16 cellular contexts compared by ENCODE assay signal in the genomic region with DNA sequence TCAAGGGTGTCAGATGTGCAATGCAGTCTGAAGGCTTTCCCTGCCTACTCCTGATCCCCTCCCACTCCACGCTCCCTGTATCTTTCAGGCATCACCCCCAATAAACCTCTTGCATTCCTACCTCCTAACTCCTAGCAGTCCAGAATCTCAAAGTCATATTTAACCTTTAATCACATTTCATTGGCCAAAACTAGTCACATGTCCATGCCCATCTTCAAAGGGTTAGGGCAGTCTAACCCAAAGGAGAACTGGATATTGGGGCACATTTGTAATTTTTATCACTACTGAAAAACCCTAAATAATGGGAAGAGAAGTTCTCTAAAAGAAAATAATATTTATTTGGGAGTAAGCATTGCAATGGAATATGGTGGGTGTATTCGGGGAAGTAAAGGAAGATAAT. TPM values are rescaled to one million over a fixed set of nuclear protein-coding genes. Genes with fewer than 3 reads are reported as not detected.
A peak's percentile ranks its signal among the peaks of the same experiment; 100 is the strongest.
DNase-seq lines count a peak whose midpoint lies in the region; ATAC-seq, FAIRE-seq and TF ChIP-seq lines count a peak whose summit lies in the region.
"Had no signal": no experiment of that assay in that cellular context is flagged by ENCODE, and none has a peak within 500 bp of the region (broad histone marks: within the 10 kb centered on the region; RNA-seq: fewer than 3 reads in every experiment).

No MANE protein-coding gene starts in this region.

- dilution Hi-C loops in IMR-90 (cut with HindIII; ENCODE audit: low sequenced_read_pairs, unreplicated experiment) = no loop called here

- H2BK120ac ChIP-seq in IMR-90 (ENCODE audit: low read depth, low read length) = peak overlapping the region; percentile 69

- no peaks in the 10 kb centered on the region for H3K9me3 ChIP-seq in IMR-90 (ENCODE audit: control insufficient read depth, insufficient read depth, low read length)
- no peaks in the 10 kb centered on the region for H3K9me3 ChIP-seq in K562 (replicated peaks; ENCODE audit: control insufficient read depth, insufficient read depth, low read depth, low read length)
- H3K9me3 ChIP-seq in prostate gland = no peaks in the 10 kb centered on the region

- no peaks in the 10 kb centered on the region for H3K27me3 ChIP-seq in IMR-90 (ENCODE audit: control insufficient read depth, insufficient read depth, low read length)
- peaks cover 14 to 25% of the 10 kb centered on the region in 2 experiments; a peak in 4 of 5 replicates for H3K27me3 ChIP-seq in K562 (ENCODE audit: control insufficient read depth in 2 of 2, insufficient read depth in 2 of 2, low read length in 2 of 2)
- H3K27me3 ChIP-seq in prostate gland (replicated peaks; ENCODE audit: insufficient read depth) = no peaks in the 10 kb centered on the region

- H3K27ac ChIP-seq in IMR-90 (ENCODE audit: insufficient read depth, low read length) = peak overlapping the region; percentile 22; the same call in 1 of the 2 replicates
- H3K27ac ChIP-seq in K562 (ENCODE audit: extremely low read depth, low read depth, low read length) = no peak overlapping the region
- H3K27ac ChIP-seq in prostate gland = no peak overlapping the region

- POLR2A ChIA-PET in IMR-90 (lab: Charles Lee; ENCODE audit: unreplicated experiment) = no interaction called here
- POLR2A ChIA-PET in K562 (lab: Yijun Ruan, JAX) = no interaction called here

- FAIRE-seq in K562 (lab: Jason Lieb, UNC) = no peak
- FAIRE-seq: H54 had no signal

- H3K79me1 ChIP-seq in IMR-90 (ENCODE audit: low read depth in 1 of 2, low read length in 2 of 2) = peaks cover 2 to 28% of the 10 kb centered on the region in 2 experiments; a peak in 3 of 4 replicates

- CTCF ChIA-PET in activated CD8-positive, alpha-beta memory T cell treated with anti-CD3 and anti-CD28 coated beads, Interleukin-2, amount 10 ng/mL, durations not matched to agents 7 days and 5 days (lab: Charles Lee) = interaction anchor here (1.2 kb wide), 1 partner anchor 20 kb away, joined by 4 read pairs; no protein-coding TSS in a partner anchor
- CTCF ChIA-PET in IMR-90 (lab: Yijun Ruan, JAX) = no interaction called here
- CTCF ChIA-PET in K562 (lab: Yijun Ruan, JAX; ENCODE audit: low intra/inter-chr PET ratio) = no interaction called here

- TF ChIP-seq POLR2A in IMR-90 (IDR thresholded peaks at IDR 0.05; ENCODE audit: low read depth, low read length) (no peak), K562 (conservative IDR thresholded peaks at IDR 0.05) (no peak), prostate gland (IDR thresholded peaks at IDR 0.05) (no peak)

- H3K4me3 ChIP-seq in IMR-90 (ENCODE audit: insufficient read depth, low read depth, low read length) (no peak overlapping the region), K562 (no peak overlapping the region), prostate gland (no peak overlapping the region)

- TF ChIP-seq EP300 in K562 (IDR thresholded peaks at IDR 0.05; ENCODE audit: low read length) = no peak

- H3K9me1 ChIP-seq in IMR-90 (ENCODE audit: insufficient read depth, low read length) = peaks cover 12% of the 10 kb centered on the region
- no peaks in the 10 kb centered on the region for H3K9me1 ChIP-seq in K562 (ENCODE audit: control insufficient read depth, insufficient read depth, low read length)

- H3K9ac ChIP-seq in IMR-90 (ENCODE audit: low read depth, low read length) = no peak overlapping the region
- no peak overlapping the region for H3K9ac ChIP-seq in K562 (ENCODE audit: insufficient read depth in 1 of 2, low read depth in 2 of 2, low read length in 2 of 2)

- TF ChIP-seq RAD21 in IMR-90 (IDR thresholded peaks at IDR 0.05; ENCODE audit: low read length) = no peak
- TF ChIP-seq RAD21 in K562 (CRISPR knock-in tag; conservative IDR thresholded peaks at IDR 0.05 in 1 of 2, IDR thresholded peaks at IDR 0.05 in 1 of 2) = no peak

- no peak for ATAC-seq in activated CD8-positive, alpha-beta memory T cell treated with anti-CD3 and anti-CD28 coated beads, Interleukin-2, amount 10 ng/mL, durations not matched to agents 7 days and 5 days
- ATAC-seq in IMR-90 (ENCODE audit: low read depth) (no peak), K562 (no peak)
- no peak for ATAC-seq in stimulated activated effector memory CD8-positive, alpha-beta T cell treated with anti-CD3 and anti-CD28 coated beads, Interleukin-12 subunit alpha, Interleukin-12 subunit beta, amount 100 ng/mL, for 72 hours
- ATAC-seq: CD8-positive, alpha-beta T cell; Panc1; Right ventricle myocardium inferior had no signal

- H2AFZ ChIP-seq in IMR-90 (replicated peaks; ENCODE audit: low read length, poor library complexity) (no peak overlapping the region), K562 (ENCODE audit: low read depth, low read length) (no peak overlapping the region)

- no peak overlapping the region for H3K4me2 ChIP-seq in IMR-90 (ENCODE audit: low read depth, low read length)
- H3K4me2 ChIP-seq in K562 (ENCODE audit: insufficient read depth, low read length) = no peak overlapping the region

- no peak for DNase-seq in activated CD8-positive, alpha-beta memory T cell treated with anti-CD3 and anti-CD28 coated beads, Interleukin-2, amount 10 ng/mL, durations not matched to agents 7 days and 5 days
- DNase-seq in activated CD8-positive, alpha-beta memory T cell treated with anti-CD3 and anti-CD28 coated beads, Interleukin-2, amount 50 U/mL, for 4 hours = no peak
- DNase-seq in IMR-90 (no peak), K562 (ENCODE audit: extremely low read depth in 1 of 4, low spot score in 3 of 4) (no peak), prostate gland (ENCODE audit: low spot score) (no peak), SK-N-DZ (ENCODE audit: low spot score) (no peak)
- DNase-seq in stimulated activated effector memory CD8-positive, alpha-beta T cell treated with anti-CD3 and anti-CD28 coated beads, Interleukin-12 subunit alpha, Interleukin-12 subunit beta, amount 100 ng/mL, for 72 hours (ENCODE audit: low spot score in 2 of 2) = no peak
- DNase-seq: CD8-positive, alpha-beta T cell; NCI-H1436; NCI-H2029 treated with DMSO at 0.1 percent for 48 hours; NCI-H510A; NCI-H82 had no signal

- no peaks in the 10 kb centered on the region for H3K27me3 Mint-ChIP-seq in activated CD8-positive, alpha-beta memory T cell treated with anti-CD3 and anti-CD28 coated beads, Interleukin-2, amount 10 ng/mL, durations not matched to agents 7 days and 5 days
- H3K27me3 Mint-ChIP-seq: IgD-negative memory B cell had no signal

- no peak overlapping the region for H2BK5ac ChIP-seq in IMR-90 (ENCODE audit: low read depth, low read length, poor library complexity, severe bottlenecking)

- H3K14ac ChIP-seq in IMR-90 (replicated peaks; ENCODE audit: low read depth, low read length) = peak overlapping the region; percentile 58; the same call in 1 of the 2 replicates

- H3K56ac ChIP-seq in IMR-90 (ENCODE audit: extremely low read depth, insufficient read depth, low read length) = no peak overlapping the region

- H2BK20ac ChIP-seq in IMR-90 (ENCODE audit: low read depth, low read length) = peak overlapping the region; percentile 83

- 0 out of 2 replicates have a peak overlapping the region, but pooled peaks have one; percentile 1 for H3K23ac ChIP-seq in IMR-90 (ENCODE audit: low read depth, low read length)

- H2AK5ac ChIP-seq in IMR-90 (ENCODE audit: low read depth, low read length) = peak overlapping the region; percentile 76

- H3K9me3 Mint-ChIP-seq in activated CD8-positive, alpha-beta memory T cell treated with anti-CD3 and anti-CD28 coated beads, Interleukin-2, amount 10 ng/mL, durations not matched to agents 7 days and 5 days (ENCODE audit: low read depth) = no peaks in the 10 kb centered on the region
- no peaks in the 10 kb centered on the region for H3K9me3 Mint-ChIP-seq in stimulated activated effector memory CD8-positive, alpha-beta T cell treated with anti-CD3 and anti-CD28 coated beads, Interleukin-12 subunit alpha, Interleukin-12 subunit beta, amount 100 ng/mL, for 72 hours
- H3K9me3 Mint-ChIP-seq: CD8-positive, alpha-beta T cell had no signal

- peak overlapping the region; percentile 84 for H3K4me3 Mint-ChIP-seq in activated CD8-positive, alpha-beta memory T cell treated with anti-CD3 and anti-CD28 coated beads, Interleukin-2, amount 10 ng/mL, durations not matched to agents 7 days and 5 days
- H3K4me3 Mint-ChIP-seq in stimulated activated effector memory CD8-positive, alpha-beta T cell treated with anti-CD3 and anti-CD28 coated beads, Interleukin-12 subunit alpha, Interleukin-12 subunit beta, amount 100 ng/mL, for 72 hours = no peak overlapping the region
- H3K4me3 Mint-ChIP-seq: CD8-positive, alpha-beta T cell; IgD-negative memory B cell had no signal

- H3K4ac ChIP-seq in IMR-90 (ENCODE audit: low read depth, low read length) = peak overlapping the region; percentile 42

- intact Hi-C loops in IMR-90 (cut with micrococcal nuclease) (no loop called here), K562 (cut with micrococcal nuclease) (no loop called here), prostate gland (cut with DNase I) (no loop called here)

- H3K27ac Mint-ChIP-seq in activated CD8-positive, alpha-beta memory T cell treated with anti-CD3 and anti-CD28 coated beads, Interleukin-2, amount 10 ng/mL, durations not matched to agents 7 days and 5 days = peak overlapping the region; percentile 96
- H3K27ac Mint-ChIP-seq in stimulated activated effector memory CD8-positive, alpha-beta T cell treated with anti-CD3 and anti-CD28 coated beads, Interleukin-12 subunit alpha, Interleukin-12 subunit beta, amount 100 ng/mL, for 72 hours = peak overlapping the region; percentile 9
- H3K27ac Mint-ChIP-seq: CD8-positive, alpha-beta T cell; IgD-negative memory B cell had no signal

- TF ChIP-seq CTCF in IMR-90 (conservative IDR thresholded peaks at IDR 0.05; ENCODE audit: low read depth, low read length) (no peak), K562 (IDR thresholded peaks at IDR 0.05 in 2 of 3, conservative IDR thresholded peaks at IDR 0.05 in 1 of 3; ENCODE audit: insufficient read depth in 2 of 3, low read depth in 1 of 3, low read length in 3 of 3) (no peak), prostate gland (IDR thresholded peaks at IDR 0.05) (no peak)

- H3K18ac ChIP-seq in IMR-90 (ENCODE audit: low read depth, low read length) = peak overlapping the region; percentile 42; the same call in 1 of the 2 replicates

- peaks cover 83% of the 10 kb centered on the region for H3K4me1 Mint-ChIP-seq in activated CD8-positive, alpha-beta memory T cell treated with anti-CD3 and anti-CD28 coated beads, Interleukin-2, amount 10 ng/mL, durations not matched to agents 7 days and 5 days
- peaks cover 54% of the 10 kb centered on the region for H3K4me1 Mint-ChIP-seq in stimulated activated effector memory CD8-positive, alpha-beta T cell treated with anti-CD3 and anti-CD28 coated beads, Interleukin-12 subunit alpha, Interleukin-12 subunit beta, amount 100 ng/mL, for 72 hours

- 95 to 100% methylated on average over 1 to 2 of the region's 2 CpGs for WGBS in IMR-90 (ENCODE audit: extremely low coverage in 2 of 2, insufficient read length in 1 of 2), 2 experiments
- 0% methylated on average over 2 of the region's 2 CpGs for WGBS in K562 (ENCODE audit: insufficient coverage, low coverage, missing lambda C conversion rate)
- WGBS in prostate gland = 96% methylated on average over 2 of the region's 2 CpGs

- peak overlapping the region in 1 of 2 experiments; percentile 68; a peak in 2 of 4 replicates for H4K8ac ChIP-seq in IMR-90 (ENCODE audit: low read depth in 2 of 2, low read length in 2 of 2)

- H3K36me3 ChIP-seq in IMR-90 (ENCODE audit: control insufficient read depth, insufficient read depth, low read length) (no peaks in the 10 kb centered on the region), K562 (ENCODE audit: control insufficient read depth, insufficient read depth, low read length) (no peaks in the 10 kb centered on the region), prostate gland (no peaks in the 10 kb centered on the region)

- no peak overlapping the region for H2AK9ac ChIP-seq in IMR-90 (replicated peaks; ENCODE audit: low read depth, low read length, poor library complexity)

- no peak overlapping the region for H4K5ac ChIP-seq in IMR-90 (ENCODE audit: low read depth, low read length)

- in situ Hi-C loops in IMR-90 (cut with MboI; ENCODE audit: low sequenced_read_pairs) = no loop called here
- in situ Hi-C loops in K562 (cut with MboI) = no loop called here

- H3K36me3 Mint-ChIP-seq in activated CD8-positive, alpha-beta memory T cell treated with anti-CD3 and anti-CD28 coated beads, Interleukin-2, amount 10 ng/mL, durations not matched to agents 7 days and 5 days = peaks cover 38% of the 10 kb centered on the region
- H3K36me3 Mint-ChIP-seq in stimulated activated effector memory CD8-positive, alpha-beta T cell treated with anti-CD3 and anti-CD28 coated beads, Interleukin-12 subunit alpha, Interleukin-12 subunit beta, amount 100 ng/mL, for 72 hours = no peaks in the 10 kb centered on the region
- H3K36me3 Mint-ChIP-seq: CD8-positive, alpha-beta T cell; IgD-negative memory B cell had no signal

- BruUV-seq in IMR-90 (replicated peaks; lab: Mats Ljungman, UMichigan) (no TSS peak), K562 (replicated peaks; lab: Mats Ljungman, UMichigan) (no TSS peak)

- peak overlapping the region; percentile 69; the same call in 1 of the 3 replicates for H2BK15ac ChIP-seq in IMR-90 (ENCODE audit: low read depth, low read length)

- H4K20me1 ChIP-seq in IMR-90 (ENCODE audit: insufficient read depth, low read length) (no peaks in the 10 kb centered on the region), K562 (replicated peaks; ENCODE audit: control insufficient read depth, insufficient read depth, low read length) (no peaks in the 10 kb centered on the region)

- no peaks in the 10 kb centered on the region for H3K79me2 ChIP-seq in K562 (ENCODE audit: control insufficient read depth, insufficient read depth, low read length)

- peak overlapping the region; percentile 76 for H4K91ac ChIP-seq in IMR-90 (ENCODE audit: insufficient read depth, low read depth, low read length)

- H3K4me1 ChIP-seq in IMR-90 (ENCODE audit: control insufficient read depth, insufficient read depth, low read length) (peaks cover 11% of the 10 kb centered on the region), K562 (replicated peaks in 1 of 2; ENCODE audit: control insufficient read depth in 2 of 2, insufficient read depth in 2 of 2, low read length in 2 of 2) (peaks cover 0 to under 1% of the 10 kb centered on the region in 2 experiments; a peak in 1 of 5 replicates), prostate gland (replicated peaks) (no peaks in the 10 kb centered on the region)

RNA-seq across cellular contexts. Expression of a gene that starts 5.4 kb away (rescaled TPM):
- total RNA-seq in activated CD8-positive, alpha-beta memory T cell treated with anti-CD3 and anti-CD28 coated beads, Interleukin-2, amount 10 ng/mL, durations not matched to agents 7 days and 5 days = 100 to 1,000 TPM; 277 to 318 TPM
- total RNA-seq in IMR-90 (2012; rRNA removed) (145 and 216 TPM in 2 replicates), K562 (2014; rRNA removed) (not detected in 2 replicates), K562 (2014; rRNA removed; fragmentation: Illumina TruSeq; extraction: Trizol) (0.29 and 0.36 TPM in 2 replicates), K562 (2015; rRNA removed; fragmentation: Illumina TruSeq; extraction: Trizol) (not detected in 2 replicates), K562 (2021) (0.56 and 0.80 TPM in 2 replicates), prostate gland (100 to 1,000 TPM in 1 of 2 donors, 10 to 100 TPM in 1; 47.1 to 108 TPM)
- polyA plus RNA-seq in IMR-90 (2012; rRNA removed) (264 and 278 TPM in 2 replicates), K562 (2011; rRNA removed) (0.28 and 0.82 TPM in 2 replicates), K562 (2014; fragmentation: Illumina TruSeq; extraction: Trizol) (0.16 and 0.29 TPM in 2 replicates), K562 (2014; fragmentation: Nextera tagmentation; extraction: Ambion mirVana) (under 1 TPM in 1 of 2 experiments, not detected in 1; 0.06 TPM), K562 (2014; rRNA removed) (0.16 TPM in 1 of 2 replicates, not detected in the other)
- polyA plus RNA-seq in IMR-90 (2012; cell fraction: cytosol; rRNA removed) = 100 and 104 TPM in 2 replicates
- 23.5 and 101 TPM in 2 replicates for polyA plus RNA-seq in IMR-90 (2012; cell fraction: nucleus; rRNA removed; ENCODE audit: low replicate concordance)
- 0.88 TPM in 1 of 2 replicates, not detected in the other for total RNA-seq in K562 (2011; cell fraction: chromatin; rRNA removed; ENCODE audit: low replicate concordance)
- not detected in 2 replicates for total RNA-seq in K562 (2011; cell fraction: nucleolus; rRNA removed)
- total RNA-seq in K562 (2011; cell fraction: nucleoplasm; rRNA removed) = not detected in 2 replicates
- polyA plus RNA-seq in K562 (2011; cell fraction: cytosol; rRNA removed) = 0.15 and 0.40 TPM in 2 replicates
- polyA plus RNA-seq in K562 (2011; cell fraction: nucleus; rRNA removed) = 0.34 TPM in 1 of 2 replicates, not detected in the other
- polyA plus RNA-seq in K562 (2012) = 0.23 and 0.25 TPM in 2 replicates
- 0.49 TPM in 1 of 2 replicates, not detected in the other for polyA minus RNA-seq in K562 (2011; rRNA and poly(A)+ RNA removed)
- 1.3 TPM in 1 of 2 replicates, not detected in the other for polyA minus RNA-seq in K562 (2011; cell fraction: cytosol; rRNA and poly(A)+ RNA removed)
- polyA minus RNA-seq in K562 (2011; cell fraction: nucleus; rRNA and poly(A)+ RNA removed) = not detected in 2 replicates
- polyA plus RNA-seq in SK-N-DZ (2014; cell fraction: cytosol; rRNA removed) = 55.9 and 57.1 TPM in 2 replicates
- polyA plus RNA-seq in SK-N-DZ (2014; cell fraction: nucleus; rRNA removed) = 39.7 and 41.7 TPM in 2 replicates

Comparison
In these comparisons a context has a peak if more than half of its experiments do, and no peak if none do; other contexts are left out.
1. RNA of a gene that starts 5.4 kb away (total RNA-seq): 277 to 318 TPM in activated CD8-positive, alpha-beta memory T cell treated with anti-CD3 and anti-CD28 coated beads, Interleukin-2, amount 10 ng/mL, durations not matched to agents 7 days and 5 days, 145 to 216 TPM in IMR-90 and 47.1 to 108 TPM in prostate gland; 0.29 to 0.88 TPM in K562; every median in the first group is over 10 times any median in the second.